Comparison of ENCODE assay signal across 15 cellular contexts in the genomic region with DNA sequence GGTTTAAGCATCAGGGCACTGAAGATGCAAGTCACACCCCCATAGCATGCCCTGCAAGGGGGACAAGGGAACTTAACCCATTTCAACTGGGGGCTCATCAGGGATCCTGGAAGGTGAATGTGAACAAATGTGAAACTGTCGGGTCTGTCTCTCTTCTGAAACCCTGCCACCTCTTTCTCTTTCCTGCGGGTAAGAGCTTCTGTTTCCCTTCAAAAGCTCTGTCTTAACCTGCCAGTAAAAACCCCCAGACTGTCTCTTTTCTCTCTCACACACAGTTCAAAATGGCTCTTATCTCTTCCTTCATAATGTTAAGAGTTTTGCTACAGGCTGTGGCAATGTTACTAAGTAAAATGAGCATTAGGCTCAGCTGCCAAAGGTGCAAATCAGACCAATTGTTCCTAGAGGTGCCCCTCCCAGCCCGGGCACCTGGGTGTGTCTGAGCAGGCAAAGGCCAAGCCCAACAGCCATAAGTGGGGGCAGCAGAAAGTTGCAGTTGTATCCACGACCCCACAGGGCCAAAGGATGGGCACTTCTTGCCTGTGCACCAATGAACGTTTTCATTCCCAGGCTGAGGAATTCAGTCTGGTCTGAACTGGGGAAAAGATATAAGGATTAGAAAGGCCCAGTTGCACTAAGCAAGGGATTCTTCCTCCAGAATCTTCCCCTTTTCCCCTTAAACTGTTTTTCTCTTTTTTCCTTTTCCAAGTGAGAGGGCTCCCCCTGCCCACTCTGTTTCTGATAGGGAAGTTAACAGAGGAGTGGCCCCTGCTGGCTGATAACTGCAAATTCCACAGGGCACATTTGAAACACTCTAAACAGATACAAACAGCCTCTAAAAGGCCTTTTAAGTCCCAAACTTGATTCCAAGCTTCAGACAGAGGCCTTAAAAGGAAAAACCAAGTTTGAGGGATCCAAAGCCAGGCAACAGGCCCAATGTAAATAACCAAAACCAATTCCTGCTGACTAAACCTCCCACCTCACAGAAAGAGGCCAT.
A peak's percentile ranks its signal among the peaks of the same experiment; 100 is the strongest.
DNase-seq lines count a peak whose midpoint lies in the region; ATAC-seq and TF ChIP-seq lines count a peak whose summit lies in the region.
"Had no signal": no experiment of that assay in that cellular context is flagged by ENCODE, and none has a peak within 500 bp of the region (broad histone marks: within the 10 kb centered on the region; RNA-seq: fewer than 3 reads in every experiment).

No MANE protein-coding gene starts in this region.

- no peak overlapping the region for H3K4me3 ChIP-seq in mesodermal cell (ENCODE audit: extremely low read depth, insufficient read depth, low read length, poor library complexity, severe bottlenecking)
- H3K4me3 ChIP-seq: BLaER1, mucosa of descending colon had no signal

- peak; percentile 50 for TF ChIP-seq CTCF in LNCAP (IDR thresholded peaks at IDR 0.05)

- H3K9me3 ChIP-seq in mesodermal cell (ENCODE audit: control insufficient read depth, low read length), result no peaks in the 10 kb centered on the region
- H3K9me3 ChIP-seq: BLaER1, mucosa of descending colon had no signal

- ATAC-seq in HG02870 (IDR thresholded peaks at IDR 0.05; ENCODE audit: unreplicated experiment), result no peak
- ATAC-seq: mucosa of descending colon had no signal

- no peaks in the 10 kb centered on the region for H3K4me1 ChIP-seq in mesodermal cell (ENCODE audit: control insufficient read depth, insufficient read depth, low read length, poor library complexity, severe bottlenecking)
- H3K4me1 ChIP-seq: BLaER1 had no signal

- peak overlapping the region; percentile 49 for H3K27ac ChIP-seq in mesodermal cell (ENCODE audit: low read depth, low read length, severe bottlenecking)
- H3K27ac ChIP-seq: BLaER1 had no signal

- no peaks in the 10 kb centered on the region for H3K36me3 ChIP-seq in mesodermal cell (ENCODE audit: control insufficient read depth, insufficient read depth, low read length)
- H3K36me3 ChIP-seq: BLaER1 had no signal

- DNase-seq in ELF-1 (ENCODE audit: low read depth, low spot score) (peak; percentile 46), astrocyte of the hippocampus (ENCODE audit: low read depth, low spot score) (peak; percentile 11), CD1c-positive myeloid dendritic cell (ENCODE audit: extremely low spot score) (no peak), SHP77 (lab: John Stamatoyannopoulos, UW) (no peak)
- DNase-seq: activated naive CD4-positive, alpha-beta T cell; foreskin melanocyte; HFFc6; mucosa of descending colon; NCI-H1436; NCI-H345; stimulated activated naive CD4-positive, alpha-beta T cell had no signal

- WGBS in mesodermal cell (ENCODE audit: insufficient coverage in 2 of 2), 2 experiments, result 75 to 80% methylated on average over 2 to 4 of the region's 5 CpGs

Comparison
In these comparisons a context has a peak if more than half of its experiments do, and no peak if none do; other contexts are left out.
1. DNase-seq: peak in ELF-1 (single experiment) and astrocyte of the hippocampus (single experiment); none in CD1c-positive myeloid dendritic cell (single experiment) and SHP77 (0 of 2).